ENCODE assay signal across 1 cellular context in the genomic region with DNA sequence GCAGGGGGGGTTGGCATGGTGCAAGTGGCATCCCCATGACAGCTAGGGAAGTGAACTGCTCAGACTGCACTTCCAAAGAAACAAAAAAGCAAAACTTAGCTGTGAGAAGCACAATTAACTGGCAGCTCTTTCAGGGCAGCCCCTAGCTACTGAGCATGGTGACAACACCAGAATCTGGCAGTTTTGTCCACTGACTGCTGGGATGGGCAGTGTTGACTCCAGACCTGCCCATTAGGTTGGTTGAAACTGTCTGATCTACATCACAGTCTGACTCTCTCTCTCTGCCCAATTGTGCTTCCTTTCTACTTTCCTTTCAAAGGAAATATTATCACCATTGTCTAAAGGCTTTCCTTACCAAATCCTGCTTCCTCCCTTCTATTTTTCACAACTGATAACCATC.
TF ChIP-seq lines count a peak whose summit lies in the region.

No MANE protein-coding gene starts in this region.

TF ChIP-seq in HepG2, 621 proteins besides CTCF, POLR2A, EP300 and RAD21:
- TF ChIP-seq ZNF44 (CRISPR knock-in tag; IDR thresholded peaks at IDR 0.05) = no peak
- no peak for TF ChIP-seq SOX13 (IDR thresholded peaks at IDR 0.05)
- 0 out of 4 replicates have a peak, but pooled peaks of 1 of the 2 experiments have one; percentile 17 for TF ChIP-seq SOX13 (CRISPR knock-in tag; conservative IDR thresholded peaks at IDR 0.05 in 1 of 2, IDR thresholded peaks at IDR 0.05 in 1 of 2)
